In the genomic region with DNA sequence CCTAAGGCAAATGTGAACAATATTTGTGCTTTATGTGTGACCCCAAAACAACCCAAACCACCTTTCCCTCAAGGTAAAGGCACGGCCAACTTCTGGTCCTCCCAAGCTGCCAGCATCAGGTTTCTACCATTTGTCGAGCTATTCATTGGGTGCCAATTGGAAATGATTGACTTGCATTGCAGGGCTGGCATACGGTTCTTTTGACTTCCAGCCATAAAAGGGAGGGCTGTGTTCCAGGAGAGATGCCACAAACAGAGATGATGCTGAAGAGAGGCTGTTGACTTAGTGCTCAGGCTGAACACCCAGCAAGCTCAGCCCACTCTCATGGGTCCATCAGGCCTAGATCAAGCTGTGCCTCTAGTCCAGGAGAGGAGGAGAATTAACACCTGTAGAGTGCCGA, we compare ENCODE assay signal across 14 cellular contexts.
DNase-seq lines count a peak whose midpoint lies in the region; TF ChIP-seq lines count a peak whose summit lies in the region.
"Had no signal": no experiment of that assay in that cellular context is flagged by ENCODE, and none has a peak within 500 bp of the region (broad histone marks: within the 10 kb centered on the region; RNA-seq: fewer than 3 reads in every experiment).

No MANE protein-coding gene starts in this region.

- WGBS in neuronal stem cell (ENCODE audit: extremely low coverage in 2 of 2, insufficient read length in 2 of 2, insufficient replicate concordance in 1 of 2), 2 donors = no CpG with 5 or more reads among the region's 4 CpGs

- H3K79me1 ChIP-seq in neuronal stem cell (ENCODE audit: low read depth, low read length) = no peaks in the 10 kb centered on the region

- peak overlapping the region in 36 of 59 donors; percentile 2 to 75 (median 40) for H3K27ac ChIP-seq in dorsolateral prefrontal cortex
- H3K27ac ChIP-seq in temporal lobe (ENCODE audit: low read depth, low read length) = peak overlapping the region; percentile 10
- H3K27ac ChIP-seq in neuronal stem cell (replicated peaks; ENCODE audit: low read length) = no peak overlapping the region
- H3K27ac ChIP-seq: 22Rv1, BLaER1 had no signal

- H2BK120ac ChIP-seq in neuronal stem cell (ENCODE audit: low read depth, low read length) = no peak overlapping the region

- no peaks in the 10 kb centered on the region for H3K9me3 ChIP-seq in neuronal stem cell (replicated peaks in 1 of 2; ENCODE audit: control insufficient read depth in 2 of 2, insufficient read depth in 1 of 2, low read depth in 1 of 2, low read length in 2 of 2)
- H3K9me3 ChIP-seq: BLaER1, HAP-1 had no signal

- DNase-seq in DMS 273 (lab: John Stamatoyannopoulos, UW; ENCODE audit: unreplicated experiment) (peak; percentile 25), DMS 273 treated with DMSO at 0.1 percent for 48 hours (lab: John Stamatoyannopoulos, UW) (no peak), NCI-H2029 treated with DMSO at 0.1 percent for 48 hours (lab: John Stamatoyannopoulos, UW) (peak; percentile 42), dorsolateral prefrontal cortex (peak in 4 of 10 donors; percentile 26 to 82 (median 44)), cardiac septum (ENCODE audit: low spot score) (no peak), neuronal stem cell (ENCODE audit: low spot score) (no peak), ureter (ENCODE audit: low spot score) (no peak)
- DNase-seq: DMS53, HFFc6, IMR-90 had no signal

- H3K9ac ChIP-seq in neuronal stem cell (ENCODE audit: low read depth, low read length, poor library complexity) = no peak overlapping the region
- H3K9ac ChIP-seq: BLaER1 had no signal

- no peaks in the 10 kb centered on the region for H3K27me3 ChIP-seq in dorsolateral prefrontal cortex
- no peaks in the 10 kb centered on the region for H3K27me3 ChIP-seq in neuronal stem cell (ENCODE audit: control insufficient read depth in 3 of 3, insufficient read depth in 3 of 3, low read depth in 1 of 3, low read length in 3 of 3)
- H3K27me3 ChIP-seq: BLaER1 had no signal

- no peak overlapping the region for H2AK5ac ChIP-seq in neuronal stem cell (ENCODE audit: low read depth, low read length)

- TF ChIP-seq CTCF in dorsolateral prefrontal cortex (IDR thresholded peaks at IDR 0.05 in 54 of 56, conservative IDR thresholded peaks at IDR 0.05 in 2 of 56; ENCODE audit: low read depth in 1 of 56, partially characterized antibody in 56 of 56) = no peak

- H2BK5ac ChIP-seq in neuronal stem cell (ENCODE audit: low read length) = no peak overlapping the region

- no peak overlapping the region for H3K23ac ChIP-seq in neuronal stem cell (ENCODE audit: low read depth, low read length, poor library complexity)

- H3K4me2 ChIP-seq in neuronal stem cell (ENCODE audit: insufficient read depth, low read length, poor library complexity, severe bottlenecking) = no peak overlapping the region
- H3K4me2 ChIP-seq: BLaER1 had no signal

- no peak overlapping the region for H4K91ac ChIP-seq in neuronal stem cell (ENCODE audit: low read depth, low read length, poor library complexity)

- H3K4me3 ChIP-seq in dorsolateral prefrontal cortex = no peak overlapping the region
- H3K4me3 ChIP-seq in neuronal stem cell (ENCODE audit: low read length in 2 of 2) = no peak overlapping the region
- H3K4me3 ChIP-seq: BLaER1, HAP-1 had no signal

- no peak overlapping the region for H2AFZ ChIP-seq in neuronal stem cell (ENCODE audit: low read length)

- H3K18ac ChIP-seq in neuronal stem cell (ENCODE audit: low read length) = no peak overlapping the region

- H3K4me1 ChIP-seq in neuronal stem cell (ENCODE audit: control insufficient read depth in 2 of 2, insufficient read depth in 1 of 2, low read depth in 1 of 2, low read length in 2 of 2) = peaks cover 0 to 3% of the 10 kb centered on the region in 2 donors
- H3K4me1 ChIP-seq: BLaER1, HAP-1 had no signal

- H3K4ac ChIP-seq in neuronal stem cell (ENCODE audit: low read length) = no peak overlapping the region

- no peak overlapping the region for H2BK15ac ChIP-seq in neuronal stem cell (ENCODE audit: low read length)

- no peak overlapping the region for H4K8ac ChIP-seq in neuronal stem cell (ENCODE audit: low read depth, low read length)

- intact Hi-C loops in dorsolateral prefrontal cortex (cut with DNase I) (no loop called here), cardiac septum (cut with DNase I) (no loop called here)

- H2BK12ac ChIP-seq in neuronal stem cell (ENCODE audit: low read length) = no peak overlapping the region

- H3K36me3 ChIP-seq in neuronal stem cell (replicated peaks in 1 of 2; ENCODE audit: control insufficient read depth in 2 of 2, insufficient read depth in 2 of 2, low read length in 2 of 2) = no peaks in the 10 kb centered on the region
- H3K36me3 ChIP-seq: BLaER1, HAP-1 had no signal

- H3K14ac ChIP-seq in neuronal stem cell (ENCODE audit: low read length) = no peak overlapping the region

Comparison
In these comparisons a context has a peak if more than half of its experiments do, and no peak if none do; other contexts are left out.
1. DNase-seq: peak in DMS 273 (single experiment) and NCI-H2029 treated with DMSO at 0.1 percent for 48 hours (single experiment); none in DMS 273 treated with DMSO at 0.1 percent for 48 hours (single experiment), cardiac septum (single experiment), neuronal stem cell (single experiment) and ureter (single experiment).